13 cellular contexts compared by ENCODE assay signal in the genomic region with DNA sequence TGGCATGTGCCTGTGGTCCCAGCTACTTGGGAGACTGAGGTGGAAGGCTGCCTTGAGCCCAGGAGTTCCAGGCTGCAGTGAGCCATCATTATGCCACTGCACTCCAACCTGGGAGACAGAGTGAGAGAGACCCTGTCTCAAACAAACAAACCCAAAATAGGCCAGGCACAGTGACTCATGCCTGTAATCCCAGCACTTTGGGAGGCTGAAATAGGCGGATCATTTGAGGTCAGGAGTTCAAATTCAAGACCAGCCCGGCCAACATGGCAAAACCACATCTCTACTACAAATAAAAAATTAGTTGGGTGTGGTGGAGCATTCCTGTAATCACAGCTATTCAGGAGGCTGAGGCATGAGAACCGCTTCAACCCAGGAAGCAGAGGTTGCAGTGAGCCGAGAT. TPM values are rescaled to one million over a fixed set of nuclear protein-coding genes. Genes with fewer than 3 reads are reported as not detected.
DNase-seq lines count a peak whose midpoint lies in the region; FAIRE-seq and TF ChIP-seq lines count a peak whose summit lies in the region.
"Had no signal": no experiment of that assay in that cellular context is flagged by ENCODE, and none has a peak within 500 bp of the region (broad histone marks: within the 10 kb centered on the region; RNA-seq: fewer than 3 reads in every experiment).

No MANE protein-coding gene starts in this region.

- H3K36me3 ChIP-seq in endothelial cell of umbilical vein (ENCODE audit: control insufficient read depth in 2 of 2, extremely low read depth in 1 of 2, insufficient read depth in 2 of 2, low read length in 2 of 2) (peaks cover 6 to 12% of the 10 kb centered on the region in 2 experiments), prostate gland (no peaks in the 10 kb centered on the region)

- no peak overlapping the region for H2AFZ ChIP-seq in endothelial cell of umbilical vein (ENCODE audit: low read depth, low read length)

- TF ChIP-seq CTCF in RWPE1 (conservative IDR thresholded peaks at IDR 0.05; ENCODE audit: low read depth) (no peak), endothelial cell of umbilical vein (IDR thresholded peaks at IDR 0.05; ENCODE audit: extremely low read depth in 1 of 2, insufficient read depth in 1 of 2, low read depth in 1 of 2, low read length in 2 of 2) (no peak), prostate gland (IDR thresholded peaks at IDR 0.05) (no peak)

- H3K27ac ChIP-seq in RWPE1 (peak overlapping the region; percentile 62), endothelial cell of umbilical vein (ENCODE audit: insufficient read depth, low read depth, low read length) (no peak overlapping the region), prostate gland (no peak overlapping the region)
- H3K27ac ChIP-seq: body of pancreas, suprapubic skin had no signal

- H3K9me1 ChIP-seq in endothelial cell of umbilical vein (replicated peaks; ENCODE audit: control insufficient read depth, extremely low read depth, insufficient read depth, low read length), result no peaks in the 10 kb centered on the region

- no peak overlapping the region for H3K9ac ChIP-seq in endothelial cell of umbilical vein (replicated peaks; ENCODE audit: extremely low read depth, insufficient read depth, low read length)

- no peak overlapping the region for H3K4me3 ChIP-seq in endothelial cell of umbilical vein (replicated peaks in 1 of 3; ENCODE audit: insufficient read depth in 1 of 3, low read depth in 1 of 3, low read length in 3 of 3)
- H3K4me3 ChIP-seq in prostate gland, result no peak overlapping the region
- H3K4me3 ChIP-seq: body of pancreas, suprapubic skin had no signal

- H3K27me3 ChIP-seq in endothelial cell of umbilical vein (ENCODE audit: control insufficient read depth in 2 of 2, insufficient read depth in 2 of 2, low read length in 2 of 2), result no peaks in the 10 kb centered on the region
- no peaks in the 10 kb centered on the region for H3K27me3 ChIP-seq in prostate gland (replicated peaks; ENCODE audit: insufficient read depth)
- H3K27me3 ChIP-seq: body of pancreas, suprapubic skin had no signal

- dilution Hi-C loops in endothelial cell of umbilical vein (cut with MboI; ENCODE audit: extremely low pct_ligation_motif_present, low sequenced_read_pairs), result no loop called here

- intact Hi-C loops in endothelial cell of umbilical vein (cut with micrococcal nuclease) (no loop called here), prostate gland (cut with DNase I) (no loop called here)

- CTCF ChIA-PET in RWPE1 (lab: Yijun Ruan, JAX), result interaction anchor here (0.6 kb wide), 1 partner anchor 179 kb away, joined by 7 read pairs; no protein-coding TSS in a partner anchor
- CTCF ChIA-PET in endothelial cell of umbilical vein (lab: Charles Lee), result interaction anchor here (1.6 kb wide), 1 partner anchor 166 kb away, joined by 8 read pairs; no protein-coding TSS in a partner anchor

- no peak for TF ChIP-seq POLR2A in endothelial cell of umbilical vein (IDR thresholded peaks at IDR 0.05; ENCODE audit: low read depth, low read length)
- no peak for TF ChIP-seq POLR2A in prostate gland (IDR thresholded peaks at IDR 0.05)

- H3K4me1 ChIP-seq in endothelial cell of umbilical vein (ENCODE audit: control insufficient read depth, extremely low read depth, insufficient read depth, low read length) (no peaks in the 10 kb centered on the region), prostate gland (replicated peaks) (no peaks in the 10 kb centered on the region)
- H3K4me1 ChIP-seq: body of pancreas had no signal

- FAIRE-seq in endothelial cell of umbilical vein (lab: Jason Lieb, UNC), result peak; percentile 80

- BruUV-seq in endothelial cell of umbilical vein (replicated peaks; lab: Mats Ljungman, UMichigan), result no TSS peak

- H4K20me1 ChIP-seq in endothelial cell of umbilical vein (replicated peaks; ENCODE audit: control insufficient read depth, extremely low read depth, insufficient read depth, low read length), result no peaks in the 10 kb centered on the region

- no peaks in the 10 kb centered on the region for H3K79me2 ChIP-seq in endothelial cell of umbilical vein (ENCODE audit: control insufficient read depth, insufficient read depth, low read length)

- H3K4me2 ChIP-seq in endothelial cell of umbilical vein (ENCODE audit: insufficient read depth, low read length), result no peak overlapping the region

- DNase-seq in HCEC 1CT (peak; percentile 83), RWPE1 (ENCODE audit: low spot score) (no peak), endothelial cell of umbilical vein (ENCODE audit: low read depth, low spot score) (no peak), renal cortical epithelial cell (ENCODE audit: low read depth) (peak; percentile 86), UCSD-AML1 (lab: John Stamatoyannopoulos, UW; ENCODE audit: unreplicated experiment) (no peak), prostate gland (ENCODE audit: low spot score) (no peak), AG20443 (ENCODE audit: low spot score) (no peak), retina (no peak)
- DNase-seq: activated CD4-positive, alpha-beta T cell treated with anti-CD3 and anti-CD28 coated beads, Interleukin-2, amount 10 ng/mL, durations not matched to agents 24 days and 14 days; body of pancreas; DMS153; NCI-H2029 had no signal

- 59% methylated on average over 4 of the region's 4 CpGs for WGBS in prostate gland

- H3K9me3 ChIP-seq in endothelial cell of umbilical vein (replicated peaks; ENCODE audit: control insufficient read depth, insufficient read depth, low read length) (no peaks in the 10 kb centered on the region), prostate gland (no peaks in the 10 kb centered on the region)
- H3K9me3 ChIP-seq: body of pancreas, suprapubic skin had no signal

- POLR2A ChIA-PET in RWPE1 (lab: Yijun Ruan, JAX; ENCODE audit: low non-redundant PET), result no interaction called here
- POLR2A ChIA-PET in endothelial cell of umbilical vein (lab: Charles Lee), result no interaction called here

TF ChIP-seq in endothelial cell of umbilical vein, 7 proteins besides CTCF, POLR2A, EP300 and RAD21 (continues in another document):
- no peak for TF ChIP-seq GATA2 (IDR thresholded peaks at IDR 0.05; ENCODE audit: insufficient read depth, insufficient read length, low read depth, low read length)

RNA-seq across cellular contexts. Expression of gene STX10, which starts 7.0 kb away (rescaled TPM):
- total RNA-seq in endothelial cell of umbilical vein, result 63.1 and 67.9 TPM in 2 replicates
- 89.6 and 91.6 TPM in 2 replicates for polyA plus RNA-seq in endothelial cell of umbilical vein
- polyA plus RNA-seq in endothelial cell of umbilical vein (2011; cell fraction: cytosol; rRNA removed), result 73.4 and 87.2 TPM in 2 replicates
- 114 and 131 TPM in 2 replicates for polyA plus RNA-seq in endothelial cell of umbilical vein (2011; cell fraction: nucleus; rRNA removed)
- polyA plus RNA-seq in endothelial cell of umbilical vein (2012), result 49.2 and 49.9 TPM in 2 replicates
- 48.5 and 105 TPM in 2 replicates for polyA minus RNA-seq in endothelial cell of umbilical vein
- polyA minus RNA-seq in endothelial cell of umbilical vein (2011; cell fraction: cytosol; rRNA and poly(A)+ RNA removed), result 46.1 TPM
- polyA minus RNA-seq in endothelial cell of umbilical vein (2011; cell fraction: nucleus; rRNA and poly(A)+ RNA removed), result 14.1 and 22.6 TPM in 2 replicates
- 37.1 and 67.0 TPM in 2 replicates for total RNA-seq in renal cortical epithelial cell
- 10 to 100 TPM; 42.5 to 48.6 TPM for total RNA-seq in prostate gland

RNA-seq across cellular contexts. Expression of gene IER2, which starts 7.1 kb away (rescaled TPM):
- total RNA-seq in endothelial cell of umbilical vein, result 81.6 and 97.0 TPM in 2 replicates
- 55.2 and 60.6 TPM in 2 replicates for polyA plus RNA-seq in endothelial cell of umbilical vein
- polyA plus RNA-seq in endothelial cell of umbilical vein (2011; cell fraction: cytosol; rRNA removed), result 36.0 and 59.9 TPM in 2 replicates
- 82.2 and 90.1 TPM in 2 replicates for polyA plus RNA-seq in endothelial cell of umbilical vein (2011; cell fraction: nucleus; rRNA removed)
- 45.4 and 53.7 TPM in 2 replicates for polyA plus RNA-seq in endothelial cell of umbilical vein (2012)
- polyA minus RNA-seq in endothelial cell of umbilical vein, result 12.2 and 13.6 TPM in 2 replicates
- polyA minus RNA-seq in endothelial cell of umbilical vein (2011; cell fraction: cytosol; rRNA and poly(A)+ RNA removed), result 37.5 TPM
- polyA minus RNA-seq in endothelial cell of umbilical vein (2011; cell fraction: nucleus; rRNA and poly(A)+ RNA removed), result 15.8 and 48.0 TPM in 2 replicates
- total RNA-seq in renal cortical epithelial cell, result 15.6 and 27.9 TPM in 2 replicates
- total RNA-seq in prostate gland, result 10 to 100 TPM; 34.7 to 75.7 TPM

RNA-seq across cellular contexts. Expression of gene NACC1, which starts 25.1 kb away (rescaled TPM):
- total RNA-seq in endothelial cell of umbilical vein (95.4 and 97.6 TPM in 2 replicates), renal cortical epithelial cell (36.5 and 119 TPM in 2 replicates), prostate gland (10 to 100 TPM; 52.4 to 91.9 TPM)
- 120 and 198 TPM in 2 replicates for polyA plus RNA-seq in endothelial cell of umbilical vein
- polyA plus RNA-seq in endothelial cell of umbilical vein (2011; cell fraction: cytosol; rRNA removed), result 80.0 and 100 TPM in 2 replicates
- polyA plus RNA-seq in endothelial cell of umbilical vein (2011; cell fraction: nucleus; rRNA removed), result 54.7 and 78.0 TPM in 2 replicates
- polyA plus RNA-seq in endothelial cell of umbilical vein (2012), result 38.9 and 59.8 TPM in 2 replicates
- 80.5 and 91.7 TPM in 2 replicates for polyA minus RNA-seq in endothelial cell of umbilical vein
- 98.0 TPM for polyA minus RNA-seq in endothelial cell of umbilical vein (2011; cell fraction: cytosol; rRNA and poly(A)+ RNA removed)
- 19.5 and 40.5 TPM in 2 replicates for polyA minus RNA-seq in endothelial cell of umbilical vein (2011; cell fraction: nucleus; rRNA and poly(A)+ RNA removed)

RNA-seq across cellular contexts. Expression of gene TRMT1, which starts 26.6 kb away (rescaled TPM):
- total RNA-seq in endothelial cell of umbilical vein (42.2 and 53.0 TPM in 2 replicates), renal cortical epithelial cell (30.0 and 32.8 TPM in 2 replicates), prostate gland (10 to 100 TPM; 23.3 to 55.4 TPM)
- 46.3 and 60.5 TPM in 2 replicates for polyA plus RNA-seq in endothelial cell of umbilical vein
- polyA plus RNA-seq in endothelial cell of umbilical vein (2011; cell fraction: cytosol; rRNA removed), result 25.5 and 32.2 TPM in 2 replicates
- polyA plus RNA-seq in endothelial cell of umbilical vein (2011; cell fraction: nucleus; rRNA removed), result 235 and 243 TPM in 2 replicates
- polyA plus RNA-seq in endothelial cell of umbilical vein (2012), result 39.6 and 42.8 TPM in 2 replicates
- polyA minus RNA-seq in endothelial cell of umbilical vein, result 26.5 and 37.9 TPM in 2 replicates
- 37.0 TPM for polyA minus RNA-seq in endothelial cell of umbilical vein (2011; cell fraction: cytosol; rRNA and poly(A)+ RNA removed)
- 27.6 and 47.5 TPM in 2 replicates for polyA minus RNA-seq in endothelial cell of umbilical vein (2011; cell fraction: nucleus; rRNA and poly(A)+ RNA removed)

RNA-seq across cellular contexts. Expression of gene LYL1, which starts 40.5 kb away (rescaled TPM):
- total RNA-seq in endothelial cell of umbilical vein (74.4 and 91.5 TPM in 2 replicates), renal cortical epithelial cell (0.20 and 1.7 TPM in 2 replicates), prostate gland (10 to 100 TPM in 1 of 2 donors, 1 to 10 TPM in 1; 4.6 to 13.3 TPM)
- 87.3 and 141 TPM in 2 replicates for polyA plus RNA-seq in endothelial cell of umbilical vein
- polyA plus RNA-seq in endothelial cell of umbilical vein (2011; cell fraction: cytosol; rRNA removed), result 40.8 and 60.9 TPM in 2 replicates
- 42.5 and 44.4 TPM in 2 replicates for polyA plus RNA-seq in endothelial cell of umbilical vein (2011; cell fraction: nucleus; rRNA removed)
- polyA plus RNA-seq in endothelial cell of umbilical vein (2012), result 47.3 and 75.1 TPM in 2 replicates
- polyA minus RNA-seq in endothelial cell of umbilical vein, result 16.2 and 18.2 TPM in 2 replicates
- polyA minus RNA-seq in endothelial cell of umbilical vein (2011; cell fraction: cytosol; rRNA and poly(A)+ RNA removed), result not detected
- 9.0 and 18.8 TPM in 2 replicates for polyA minus RNA-seq in endothelial cell of umbilical vein (2011; cell fraction: nucleus; rRNA and poly(A)+ RNA removed)

Comparison
In these comparisons a context has a peak if more than half of its experiments do, and no peak if none do; other contexts are left out.
1. DNase-seq: peak in HCEC 1CT (single experiment) and renal cortical epithelial cell (single experiment); none in RWPE1 (single experiment), endothelial cell of umbilical vein (single experiment), UCSD-AML1 (single experiment), prostate gland (single experiment), AG20443 (single experiment) and retina (single experiment).